ENCODE assay signal across 8 cellular contexts in genomic region chr9:131366745-131367401, GRCh38. TPM values are rescaled to one million over a fixed set of nuclear protein-coding genes. Genes with fewer than 3 reads are reported as not detected.
DNase-seq lines count a peak whose midpoint lies in the region; ATAC-seq and TF ChIP-seq lines count a peak whose summit lies in the region.

No MANE protein-coding gene starts in this region.

- peaks cover 6% of the 10 kb centered on the region for H3K4me1 ChIP-seq in lower lobe of right lung

- TF ChIP-seq CTCF in AG10803 (conservative IDR thresholded peaks at IDR 0.05; ENCODE audit: low read length) (peak; percentile 22; the same call in 1 of the 2 replicates), lower lobe of right lung (IDR thresholded peaks at IDR 0.05) (peak; percentile 38)

- H3K27me3 ChIP-seq in lower lobe of right lung (ENCODE audit: low read depth): no peaks in the 10 kb centered on the region

- H3K27me3 Mint-ChIP-seq in activated T-cell treated with anti-CD3 and anti-CD28 coated beads, Interleukin-2, amount 50 U/mL, for 72 hours (ENCODE audit: low read depth): no peaks in the 10 kb centered on the region

- H3K9me3 ChIP-seq in lower lobe of right lung: no peaks in the 10 kb centered on the region

- H3K4me3 ChIP-seq in AG10803 (ENCODE audit: low read length): no peak overlapping the region
- no peak overlapping the region for H3K4me3 ChIP-seq in lower lobe of right lung

- H3K36me3 ChIP-seq in lower lobe of right lung: no peaks in the 10 kb centered on the region

- ATAC-seq in lower lobe of right lung (peak; percentile 80 to 87), HG03439 (IDR thresholded peaks at IDR 0.05; ENCODE audit: unreplicated experiment) (no peak)
- no peak for ATAC-seq in activated T-cell treated with anti-CD3 and anti-CD28 coated beads, Interleukin-2, amount 50 U/mL, for 72 hours (replicated peaks in 1 of 2)

- H3K27ac ChIP-seq in lower lobe of right lung: no peak overlapping the region

- H3K36me3 Mint-ChIP-seq in activated T-cell treated with anti-CD3 and anti-CD28 coated beads, Interleukin-2, amount 50 U/mL, for 72 hours (ENCODE audit: insufficient read depth in 2 of 2): no peaks in the 10 kb centered on the region

- peaks cover 7% of the 10 kb centered on the region for H3K4me1 Mint-ChIP-seq in activated T-cell treated with anti-CD3 and anti-CD28 coated beads, Interleukin-2, amount 50 U/mL, for 72 hours (ENCODE audit: low read depth)

- intact Hi-C loops in lower lobe of right lung (cut with DNase I): no loop called here

- no peak overlapping the region for H3K4me3 Mint-ChIP-seq in activated T-cell treated with anti-CD3 and anti-CD28 coated beads, Interleukin-2, amount 50 U/mL, for 72 hours

- peak; percentile 71 for DNase-seq in AG10803 (ENCODE audit: low read depth)
- DNase-seq in HuH-7.5 (ENCODE audit: low spot score): peak; percentile 31
- DNase-seq in cerebellar cortex (ENCODE audit: low spot score): peak; percentile 74
- DNase-seq in lower lobe of right lung: no peak
- DNase-seq in activated T-cell treated with anti-CD3 and anti-CD28 coated beads, Interleukin-2, amount 50 U/mL, for 72 hours: no peak
- no peak for DNase-seq in NK-92 treated with Interleukin-12 subunit alpha and Interleukin-12 subunit beta, amount 100 ng/mL, for 24 hours (lab: John Stamatoyannopoulos, UW)
- no peak for DNase-seq in globus pallidus (ENCODE audit: low spot score)

- H3K27ac Mint-ChIP-seq in activated T-cell treated with anti-CD3 and anti-CD28 coated beads, Interleukin-2, amount 50 U/mL, for 72 hours: no peak overlapping the region

- no peaks in the 10 kb centered on the region for H3K9me3 Mint-ChIP-seq in activated T-cell treated with anti-CD3 and anti-CD28 coated beads, Interleukin-2, amount 50 U/mL, for 72 hours

RNA-seq across cellular contexts. Expression of gene PRRC2B, which starts 27.0 kb away (rescaled TPM):
- total RNA-seq in lower lobe of right lung: 170 TPM
- 100 to 1,000 TPM; 179 to 214 TPM for total RNA-seq in activated T-cell treated with anti-CD3 and anti-CD28 coated beads, Interleukin-2, amount 50 U/mL, for 72 hours

Comparison
In these comparisons a context has a peak if more than half of its experiments do, and no peak if none do; other contexts are left out.
1. DNase-seq: peak in AG10803 (single experiment), HuH-7.5 (single experiment) and cerebellar cortex (single experiment); none in lower lobe of right lung (single experiment), activated T-cell treated with anti-CD3 and anti-CD28 coated beads, Interleukin-2, amount 50 U/mL, for 72 hours (0 of 2), NK-92 treated with Interleukin-12 subunit alpha and Interleukin-12 subunit beta, amount 100 ng/mL, for 24 hours (single experiment) and globus pallidus (single experiment).
2. ATAC-seq: peak in lower lobe of right lung (2 of 2); none in activated T-cell treated with anti-CD3 and anti-CD28 coated beads, Interleukin-2, amount 50 U/mL, for 72 hours (0 of 2) and HG03439 (single experiment).